1 cellular context compared by ENCODE assay signal in genomic region chr22:23199159-23199558, GRCh38.
TF ChIP-seq lines count a peak whose summit lies in the region.

No MANE protein-coding gene starts in this region.

TF ChIP-seq in IMR-90, 13 proteins besides CTCF, POLR2A, EP300 and RAD21:
- TF ChIP-seq, protein P1, sequence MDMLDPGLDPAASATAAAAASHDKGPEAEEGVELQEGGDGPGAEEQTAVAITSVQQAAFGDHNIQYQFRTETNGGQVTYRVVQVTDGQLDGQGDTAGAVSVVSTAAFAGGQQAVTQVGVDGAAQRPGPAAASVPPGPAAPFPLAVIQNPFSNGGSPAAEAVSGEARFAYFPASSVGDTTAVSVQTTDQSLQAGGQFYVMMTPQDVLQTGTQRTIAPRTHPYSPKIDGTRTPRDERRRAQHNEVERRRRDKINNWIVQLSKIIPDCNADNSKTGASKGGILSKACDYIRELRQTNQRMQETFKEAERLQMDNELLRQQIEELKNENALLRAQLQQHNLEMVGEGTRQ (IDR thresholded peaks at IDR 0.05; ENCODE audit: low read depth, low read length): no peak
- TF ChIP-seq BHLHE40 (IDR thresholded peaks at IDR 0.05; ENCODE audit: low read depth, low read length) (no peak), SMC3 (IDR thresholded peaks at IDR 0.05; ENCODE audit: low read depth, low read length) (no peak), NFE2L2 (IDR thresholded peaks at IDR 0.05; ENCODE audit: low read depth, low read length) (no peak), FOS (IDR thresholded peaks at IDR 0.05; ENCODE audit: low read depth, low read length) (no peak), CEBPB (IDR thresholded peaks at IDR 0.05; ENCODE audit: low read depth, low read length) (no peak), RCOR1 (IDR thresholded peaks at IDR 0.05; ENCODE audit: insufficient replicate concordance, low read length) (no peak), CHD1 (IDR thresholded peaks at IDR 0.05; ENCODE audit: low read depth, low read length) (no peak), RFX5 (IDR thresholded peaks at IDR 0.05; ENCODE audit: low read depth, low read length) (no peak), MAZ (IDR thresholded peaks at IDR 0.05; ENCODE audit: borderline replicate concordance, low read depth, low read length) (no peak)
